ENCODE assay signal across 8 cellular contexts in the genomic region with DNA sequence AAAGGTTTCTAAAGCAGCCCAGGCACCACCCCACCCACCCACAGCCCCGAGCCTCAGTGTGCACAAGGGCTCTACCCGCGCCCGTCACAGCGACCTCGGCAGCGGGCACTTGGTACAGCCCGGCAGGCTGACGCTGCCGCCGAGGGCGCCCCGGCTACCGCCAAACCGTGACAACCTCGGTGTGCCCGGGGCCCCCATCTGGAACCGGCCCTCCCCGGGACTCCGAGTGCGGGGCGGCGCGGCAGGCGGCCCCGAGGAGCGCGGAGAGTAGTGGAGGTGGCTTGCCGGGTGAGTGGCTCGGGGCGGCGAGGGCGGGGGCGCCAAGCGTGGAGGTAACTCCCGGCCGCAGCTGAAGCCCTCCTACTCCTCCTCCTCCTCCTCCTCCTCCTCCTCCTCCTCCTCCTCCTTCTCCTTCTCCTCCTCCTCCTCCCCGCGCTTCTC. TPM values are rescaled to one million over a fixed set of nuclear protein-coding genes. Genes with fewer than 3 reads are reported as not detected.
A peak's percentile ranks its signal among the peaks of the same experiment; 100 is the strongest.
DNase-seq lines count a peak whose midpoint lies in the region; ATAC-seq and TF ChIP-seq lines count a peak whose summit lies in the region.

A gene (plus strand): TSS at position 418 of the 441 bp plus-strand sequence. CDS start 503 bp downstream, outside the sequence.

- TF ChIP-seq CTCF in WERI-Rb-1 (IDR thresholded peaks at IDR 0.05; ENCODE audit: low read depth, low read length) (no peak), mucosa of descending colon (IDR thresholded peaks at IDR 0.05) (no peak)

- peak; percentile 31 to 57 (median 46) for DNase-seq in CD4-positive, alpha-beta memory T cell
- peak; percentile 23 for DNase-seq in HEK293T (ENCODE audit: extremely low spot score)
- DNase-seq in WERI-Rb-1, result no peak
- DNase-seq in ecto neural progenitor cell (ENCODE audit: low spot score), result peak; percentile 75
- peak in 2 of 3 donors; percentile 7 to 31 for DNase-seq in mucosa of descending colon
- no peak for DNase-seq in Ammon's horn (ENCODE audit: low spot score)

- H3K36me3 ChIP-seq in CD4-positive, alpha-beta memory T cell (ENCODE audit: insufficient read depth, low read length), result no peaks in the 10 kb centered on the region
- no peaks in the 10 kb centered on the region for H3K36me3 ChIP-seq in WERI-Rb-1
- no peaks in the 10 kb centered on the region for H3K36me3 ChIP-seq in mucosa of descending colon (ENCODE audit: low read depth)
- no peaks in the 10 kb centered on the region for H3K36me3 ChIP-seq in stomach smooth muscle (ENCODE audit: control insufficient read depth in 2 of 2, insufficient read depth in 2 of 2, low read length in 2 of 2)

- peak within 1 kb of the TSS; percentile 88 to 95 (median 90) for H3K4me3 Mint-ChIP-seq in CD4-positive, alpha-beta memory T cell

- peak within 1 kb of the TSS; percentile 55 to 56 for H3K9ac ChIP-seq in stomach smooth muscle (ENCODE audit: low read length in 2 of 2)

- no peaks in the 10 kb centered on the region for H3K36me3 Mint-ChIP-seq in CD4-positive, alpha-beta memory T cell

- peak within 1 kb of the TSS; percentile 52 to 63 for H3K4me3 ChIP-seq in CD4-positive, alpha-beta memory T cell (ENCODE audit: low read length in 2 of 2)
- H3K4me3 ChIP-seq in WERI-Rb-1 (ENCODE audit: low read depth, low read length) (peak within 1 kb of the TSS; percentile 44), mucosa of descending colon (no peak within 1 kb of the TSS), stomach smooth muscle (ENCODE audit: low read length in 2 of 2) (peak within 1 kb of the TSS; percentile 80)

- peaks cover 0 to 2% (median 0%) of the 10 kb centered on the region in 8 donors for H3K9me3 Mint-ChIP-seq in CD4-positive, alpha-beta memory T cell

- POLR2A ChIA-PET in CD4-positive, alpha-beta memory T cell (lab: Charles Lee; ENCODE audit: partially characterized antibody), result interaction anchor here (0.7 to 4.9 kb wide), 9 partner anchors 9 to 42 kb away, joined by 3 to 56 read pairs (median 5); no protein-coding TSS in a partner anchor
- POLR2A ChIA-PET in HEK293T (lab: Yijun Ruan, JAX), result no interaction called here

- H3K27ac Mint-ChIP-seq in CD4-positive, alpha-beta memory T cell, result peak within 1 kb of the TSS; percentile 80 to 93 (median 89)

- ATAC-seq in mucosa of descending colon (peak; percentile 48), HG02571 (IDR thresholded peaks at IDR 0.05; ENCODE audit: unreplicated experiment) (no peak)

- CTCF ChIA-PET in CD4-positive, alpha-beta memory T cell (lab: Charles Lee; ENCODE audit: partially characterized antibody), result interaction anchor here (1.1 to 1.9 kb wide), 2 partner anchors 23 to 82 kb away, joined by 3 to 6 read pairs; no protein-coding TSS in a partner anchor
- CTCF ChIA-PET in HEK293T (lab: Yijun Ruan, JAX), result no interaction called here

- peaks cover 4 to 31% (median 15%) of the 10 kb centered on the region in 4 donors for H3K4me1 Mint-ChIP-seq in CD4-positive, alpha-beta memory T cell

- H3K27ac ChIP-seq in CD4-positive, alpha-beta memory T cell (ENCODE audit: low read depth, low read length), result peak within 1 kb of the TSS; percentile 43
- H3K27ac ChIP-seq in WERI-Rb-1 (no peak within 1 kb of the TSS), stomach smooth muscle (ENCODE audit: low read length) (peak within 1 kb of the TSS; percentile 46)

- intact Hi-C loops in CD4-positive, alpha-beta memory T cell (cut with micrococcal nuclease), result loop anchor here (1.0 to 10.0 kb wide), 5 partner anchors 10 to 564 kb away; a partner anchor contains a TSS
- intact Hi-C loops in mucosa of descending colon (cut with DNase I, micrococcal nuclease), result no loop called here

- H3K27me3 Mint-ChIP-seq in CD4-positive, alpha-beta memory T cell, result peaks cover 6 to 23% of the 10 kb centered on the region in 2 donors

- peaks cover 12% of the 10 kb centered on the region for H3K27me3 ChIP-seq in CD4-positive, alpha-beta memory T cell (ENCODE audit: insufficient read depth, low read length)
- H3K27me3 ChIP-seq in WERI-Rb-1 (ENCODE audit: insufficient read depth, low read depth, severe bottlenecking) (peaks cover 31% of the 10 kb centered on the region), stomach smooth muscle (ENCODE audit: control insufficient read depth in 1 of 2, insufficient read depth in 2 of 2, low read length in 2 of 2) (no peaks in the 10 kb centered on the region)

- peaks cover 20% of the 10 kb centered on the region for H3K4me1 ChIP-seq in CD4-positive, alpha-beta memory T cell (ENCODE audit: insufficient read depth, low read length)
- H3K4me1 ChIP-seq in mucosa of descending colon (ENCODE audit: low read depth) (peaks cover 18% of the 10 kb centered on the region), stomach smooth muscle (ENCODE audit: control insufficient read depth, insufficient read depth, low read length) (peaks cover 17% of the 10 kb centered on the region)

- no peaks in the 10 kb centered on the region for H3K9me3 ChIP-seq in CD4-positive, alpha-beta memory T cell (ENCODE audit: control insufficient read depth in 1 of 2, low read length in 2 of 2)
- no peaks in the 10 kb centered on the region for H3K9me3 ChIP-seq in WERI-Rb-1 (ENCODE audit: severe bottlenecking)
- H3K9me3 ChIP-seq in mucosa of descending colon, result no peaks in the 10 kb centered on the region
- no peaks in the 10 kb centered on the region for H3K9me3 ChIP-seq in stomach smooth muscle (ENCODE audit: control insufficient read depth in 2 of 2, low read length in 2 of 2)

TF ChIP-seq in HEK293T, 16 proteins besides CTCF, POLR2A, EP300 and RAD21:
- TF ChIP-seq, protein P1, sequence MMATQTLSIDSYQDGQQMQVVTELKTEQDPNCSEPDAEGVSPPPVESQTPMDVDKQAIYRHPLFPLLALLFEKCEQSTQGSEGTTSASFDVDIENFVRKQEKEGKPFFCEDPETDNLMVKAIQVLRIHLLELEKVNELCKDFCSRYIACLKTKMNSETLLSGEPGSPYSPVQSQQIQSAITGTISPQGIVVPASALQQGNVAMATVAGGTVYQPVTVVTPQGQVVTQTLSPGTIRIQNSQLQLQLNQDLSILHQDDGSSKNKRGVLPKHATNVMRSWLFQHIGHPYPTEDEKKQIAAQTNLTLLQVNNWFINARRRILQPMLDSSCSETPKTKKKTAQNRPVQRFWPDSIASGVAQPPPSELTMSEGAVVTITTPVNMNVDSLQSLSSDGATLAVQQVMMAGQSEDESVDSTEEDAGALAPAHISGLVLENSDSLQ (IDR thresholded peaks at IDR 0.05), result no peak
- TF ChIP-seq ZNF384 (IDR thresholded peaks at IDR 0.05) (no peak), BHLHE40 (IDR thresholded peaks at IDR 0.05; ENCODE audit: borderline replicate concordance) (no peak), LEF1 (IDR thresholded peaks at IDR 0.05; ENCODE audit: borderline replicate concordance) (no peak), L3MBTL2 (conservative IDR thresholded peaks at IDR 0.05) (no peak), ELF4 (IDR thresholded peaks at IDR 0.05) (no peak), HDGF (IDR thresholded peaks at IDR 0.05; ENCODE audit: borderline replicate concordance) (no peak), NFRKB (IDR thresholded peaks at IDR 0.05) (no peak), FOXM1 (IDR thresholded peaks at IDR 0.05; ENCODE audit: borderline replicate concordance) (no peak), SUZ12 (IDR thresholded peaks at IDR 0.05) (no peak), SP1 (IDR thresholded peaks at IDR 0.05) (no peak), TARDBP (IDR thresholded peaks at IDR 0.05) (no peak), CTBP1 (IDR thresholded peaks at IDR 0.05; ENCODE audit: borderline replicate concordance) (no peak), ARNT (IDR thresholded peaks at IDR 0.05) (no peak)

RNA-seq across cellular contexts. Expression of the gene that starts here (rescaled TPM):
- 1 to 10 TPM; 3.7 to 4.3 TPM for total RNA-seq in CD4-positive, alpha-beta memory T cell
- 1 to 10 TPM; 2.5 to 7.7 TPM for polyA plus RNA-seq in CD4-positive, alpha-beta memory T cell
- total RNA-seq in mucosa of descending colon, result under 1 TPM; 0.14 to 0.72 (median 0.66) TPM

Comparison
In these comparisons a context has a peak if more than half of its experiments do, and no peak if none do; other contexts are left out.
1. Peak in DNase-seq and ATAC-seq in mucosa of descending colon; RNA of the gene not detected or under 1 TPM.
2. DNase-seq: peak in CD4-positive, alpha-beta memory T cell (5 of 5), HEK293T (single experiment) and ecto neural progenitor cell (single experiment); none in WERI-Rb-1 (single experiment) and Ammon's horn (single experiment).